1 cellular context compared by ENCODE assay signal in the genomic region with DNA sequence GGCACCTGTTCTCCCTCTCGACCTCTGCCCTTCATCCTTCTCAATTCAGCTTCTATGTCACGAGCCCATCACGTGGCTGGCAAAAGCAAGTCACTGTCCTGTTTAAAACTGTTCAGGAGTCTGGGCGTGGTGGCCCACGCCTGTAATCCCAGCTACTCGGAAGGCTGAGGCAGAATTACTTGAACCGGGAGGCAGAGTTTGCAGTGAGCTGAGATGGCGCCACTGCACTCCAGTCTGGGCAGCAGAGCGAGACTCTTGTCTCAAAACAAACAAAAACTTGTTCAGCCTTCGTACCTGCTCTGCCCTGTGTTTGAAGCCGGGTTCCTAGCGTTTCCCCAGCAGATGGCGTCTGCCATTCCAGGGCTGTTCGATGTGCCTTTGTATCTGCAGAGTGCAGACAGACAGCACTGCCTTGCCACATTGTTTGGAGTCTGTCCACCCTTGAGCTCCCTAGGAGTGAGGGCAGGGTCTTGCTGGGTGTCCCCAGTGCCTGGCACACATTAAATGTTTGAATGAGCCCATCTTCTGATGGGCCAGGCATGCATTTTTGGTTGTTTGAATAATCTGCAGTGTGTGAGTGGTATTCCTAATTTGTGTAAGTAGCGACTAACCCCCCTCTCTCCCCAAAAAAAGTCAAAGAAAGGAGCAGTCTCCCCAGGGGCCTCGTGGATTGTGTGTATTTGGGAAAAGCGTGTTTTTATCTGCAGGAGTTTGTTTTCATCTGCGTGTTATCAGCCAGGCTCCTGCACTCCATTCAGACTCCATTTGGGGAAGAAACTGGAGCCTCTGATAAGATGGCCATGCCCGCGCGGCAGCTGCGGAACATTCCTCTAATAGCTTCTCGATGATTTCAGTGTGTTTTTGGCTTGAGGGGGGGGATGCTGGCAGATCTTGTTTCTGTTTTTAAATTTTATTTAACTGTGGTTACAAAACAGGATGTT.
TF ChIP-seq lines count a peak whose summit lies in the region.

No MANE protein-coding gene starts in this region.

TF ChIP-seq in HepG2, 621 proteins besides CTCF, POLR2A, EP300 and RAD21 (continued from another document and continues in another):
- no peak for TF ChIP-seq KLF9 (CRISPR knock-in tag; IDR thresholded peaks at IDR 0.05; ENCODE audit: low read depth)
- TF ChIP-seq HOXA3 (CRISPR knock-in tag; IDR thresholded peaks at IDR 0.05) = peak; percentile 27; the same call in 1 of the 2 replicates
- TF ChIP-seq ZSCAN9 (CRISPR knock-in tag; IDR thresholded peaks at IDR 0.05; ENCODE audit: borderline replicate concordance) = no peak
- no peak for TF ChIP-seq FOXA1 (IDR thresholded peaks at IDR 0.05)
- peak; percentile 6; the same call in 1 of the 2 replicates for TF ChIP-seq FOXA1 (CRISPR knock-in tag; IDR thresholded peaks at IDR 0.05)
- 0 out of 2 replicates have a peak, but pooled peaks have one; percentile 36 for TF ChIP-seq ZBTB38 (CRISPR knock-in tag; IDR thresholded peaks at IDR 0.05)
- TF ChIP-seq ZBTB42 (CRISPR knock-in tag; IDR thresholded peaks at IDR 0.05) = no peak
- TF ChIP-seq PCBP1 (IDR thresholded peaks at IDR 0.05; ENCODE audit: borderline replicate concordance, low read depth, low read length) = no peak
- TF ChIP-seq KDM6A (CRISPR knock-in tag; IDR thresholded peaks at IDR 0.05; ENCODE audit: low read depth) = no peak
- TF ChIP-seq, protein P1, sequence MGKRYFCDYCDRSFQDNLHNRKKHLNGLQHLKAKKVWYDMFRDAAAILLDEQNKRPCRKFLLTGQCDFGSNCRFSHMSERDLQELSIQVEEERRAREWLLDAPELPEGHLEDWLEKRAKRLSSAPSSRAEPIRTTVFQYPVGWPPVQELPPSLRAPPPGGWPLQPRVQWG (CRISPR knock-in tag; IDR thresholded peaks at IDR 0.05; ENCODE audit: borderline replicate concordance, low read depth) = no peak
- TF ChIP-seq REPIN1 (CRISPR knock-in tag; IDR thresholded peaks at IDR 0.05; ENCODE audit: borderline replicate concordance, low read depth) = peak; percentile 68; the same call in 1 of the 2 replicates
- TF ChIP-seq RBM22 (optimal IDR thresholded peaks at IDR 0.05; ENCODE audit: low read length) = peak; percentile 32
- TF ChIP-seq HDAC2 (CRISPR knock-in tag; IDR thresholded peaks at IDR 0.05) = peak; percentile 29; the same call in 1 of the 2 replicates
- no peak for TF ChIP-seq HHEX (CRISPR knock-in tag; IDR thresholded peaks at IDR 0.05)
- TF ChIP-seq MBNL3 (CRISPR knock-in tag; conservative IDR thresholded peaks at IDR 0.05) = no peak
- TF ChIP-seq, protein P2, sequence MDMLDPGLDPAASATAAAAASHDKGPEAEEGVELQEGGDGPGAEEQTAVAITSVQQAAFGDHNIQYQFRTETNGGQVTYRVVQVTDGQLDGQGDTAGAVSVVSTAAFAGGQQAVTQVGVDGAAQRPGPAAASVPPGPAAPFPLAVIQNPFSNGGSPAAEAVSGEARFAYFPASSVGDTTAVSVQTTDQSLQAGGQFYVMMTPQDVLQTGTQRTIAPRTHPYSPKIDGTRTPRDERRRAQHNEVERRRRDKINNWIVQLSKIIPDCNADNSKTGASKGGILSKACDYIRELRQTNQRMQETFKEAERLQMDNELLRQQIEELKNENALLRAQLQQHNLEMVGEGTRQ (IDR thresholded peaks at IDR 0.05; ENCODE audit: low read depth, low read length) = no peak
- TF ChIP-seq, protein P2 (CRISPR knock-in tag; IDR thresholded peaks at IDR 0.05; ENCODE audit: borderline replicate concordance) = no peak
- no peak for TF ChIP-seq MEF2D (CRISPR knock-in tag; IDR thresholded peaks at IDR 0.05)
- no peak for TF ChIP-seq ZNF567 (CRISPR knock-in tag; IDR thresholded peaks at IDR 0.05; ENCODE audit: borderline replicate concordance)
- TF ChIP-seq ETV6 (CRISPR knock-in tag; conservative IDR thresholded peaks at IDR 0.05) = no peak
- no peak for TF ChIP-seq ETV5 (CRISPR knock-in tag; IDR thresholded peaks at IDR 0.05; ENCODE audit: borderline replicate concordance)
- TF ChIP-seq, protein P3, sequence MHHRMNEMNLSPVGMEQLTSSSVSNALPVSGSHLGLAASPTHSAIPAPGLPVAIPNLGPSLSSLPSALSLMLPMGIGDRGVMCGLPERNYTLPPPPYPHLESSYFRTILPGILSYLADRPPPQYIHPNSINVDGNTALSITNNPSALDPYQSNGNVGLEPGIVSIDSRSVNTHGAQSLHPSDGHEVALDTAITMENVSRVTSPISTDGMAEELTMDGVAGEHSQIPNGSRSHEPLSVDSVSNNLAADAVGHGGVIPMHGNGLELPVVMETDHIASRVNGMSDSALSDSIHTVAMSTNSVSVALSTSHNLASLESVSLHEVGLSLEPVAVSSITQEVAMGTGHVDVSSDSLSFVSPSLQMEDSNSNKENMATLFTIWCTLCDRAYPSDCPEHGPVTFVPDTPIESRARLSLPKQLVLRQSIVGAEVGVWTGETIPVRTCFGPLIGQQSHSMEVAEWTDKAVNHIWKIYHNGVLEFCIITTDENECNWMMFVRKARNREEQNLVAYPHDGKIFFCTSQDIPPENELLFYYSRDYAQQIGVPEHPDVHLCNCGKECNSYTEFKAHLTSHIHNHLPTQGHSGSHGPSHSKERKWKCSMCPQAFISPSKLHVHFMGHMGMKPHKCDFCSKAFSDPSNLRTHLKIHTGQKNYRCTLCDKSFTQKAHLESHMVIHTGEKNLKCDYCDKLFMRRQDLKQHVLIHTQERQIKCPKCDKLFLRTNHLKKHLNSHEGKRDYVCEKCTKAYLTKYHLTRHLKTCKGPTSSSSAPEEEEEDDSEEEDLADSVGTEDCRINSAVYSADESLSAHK (CRISPR knock-in tag; IDR thresholded peaks at IDR 0.05; ENCODE audit: borderline replicate concordance) = no peak
- TF ChIP-seq, protein P4, sequence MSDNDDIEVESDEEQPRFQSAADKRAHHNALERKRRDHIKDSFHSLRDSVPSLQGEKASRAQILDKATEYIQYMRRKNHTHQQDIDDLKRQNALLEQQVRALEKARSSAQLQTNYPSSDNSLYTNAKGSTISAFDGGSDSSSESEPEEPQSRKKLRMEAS (IDR thresholded peaks at IDR 0.05) = peak; percentile 20; the same call in 1 of the 2 replicates
- no peak; the same call in 1 of the 2 replicates for TF ChIP-seq SALL1 (CRISPR knock-in tag; IDR thresholded peaks at IDR 0.05)
- TF ChIP-seq, protein P5, sequence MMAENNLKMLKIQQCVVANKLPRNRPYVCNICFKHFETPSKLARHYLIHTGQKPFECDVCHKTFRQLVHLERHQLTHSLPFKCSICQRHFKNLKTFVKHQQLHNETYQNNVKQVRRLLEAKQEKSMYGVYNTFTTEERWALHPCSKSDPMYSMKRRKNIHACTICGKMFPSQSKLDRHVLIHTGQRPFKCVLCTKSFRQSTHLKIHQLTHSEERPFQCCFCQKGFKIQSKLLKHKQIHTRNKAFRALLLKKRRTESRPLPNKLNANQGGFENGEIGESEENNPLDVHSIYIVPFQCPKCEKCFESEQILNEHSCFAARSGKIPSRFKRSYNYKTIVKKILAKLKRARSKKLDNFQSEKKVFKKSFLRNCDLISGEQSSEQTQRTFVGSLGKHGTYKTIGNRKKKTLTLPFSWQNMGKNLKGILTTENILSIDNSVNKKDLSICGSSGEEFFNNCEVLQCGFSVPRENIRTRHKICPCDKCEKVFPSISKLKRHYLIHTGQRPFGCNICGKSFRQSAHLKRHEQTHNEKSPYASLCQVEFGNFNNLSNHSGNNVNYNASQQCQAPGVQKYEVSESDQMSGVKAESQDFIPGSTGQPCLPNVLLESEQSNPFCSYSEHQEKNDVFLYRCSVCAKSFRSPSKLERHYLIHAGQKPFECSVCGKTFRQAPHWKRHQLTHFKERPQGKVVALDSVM (CRISPR knock-in tag; IDR thresholded peaks at IDR 0.05) = no peak
- no peak for TF ChIP-seq KDM3A (CRISPR knock-in tag; IDR thresholded peaks at IDR 0.05; ENCODE audit: low read depth)
- TF ChIP-seq, protein P6, sequence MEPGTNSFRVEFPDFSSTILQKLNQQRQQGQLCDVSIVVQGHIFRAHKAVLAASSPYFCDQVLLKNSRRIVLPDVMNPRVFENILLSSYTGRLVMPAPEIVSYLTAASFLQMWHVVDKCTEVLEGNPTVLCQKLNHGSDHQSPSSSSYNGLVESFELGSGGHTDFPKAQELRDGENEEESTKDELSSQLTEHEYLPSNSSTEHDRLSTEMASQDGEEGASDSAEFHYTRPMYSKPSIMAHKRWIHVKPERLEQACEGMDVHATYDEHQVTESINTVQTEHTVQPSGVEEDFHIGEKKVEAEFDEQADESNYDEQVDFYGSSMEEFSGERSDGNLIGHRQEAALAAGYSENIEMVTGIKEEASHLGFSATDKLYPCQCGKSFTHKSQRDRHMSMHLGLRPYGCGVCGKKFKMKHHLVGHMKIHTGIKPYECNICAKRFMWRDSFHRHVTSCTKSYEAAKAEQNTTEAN (CRISPR knock-in tag; conservative IDR thresholded peaks at IDR 0.05) = no peak
- no peak for TF ChIP-seq CEBPB (IDR thresholded peaks at IDR 0.05; ENCODE audit: borderline replicate concordance, low read depth, low read length)
- no peak for TF ChIP-seq HMG20B (CRISPR knock-in tag; conservative IDR thresholded peaks at IDR 0.05)
- no peak for TF ChIP-seq SIN3A (IDR thresholded peaks at IDR 0.05; ENCODE audit: borderline replicate concordance, low read depth, low read length)
- TF ChIP-seq, protein P7, sequence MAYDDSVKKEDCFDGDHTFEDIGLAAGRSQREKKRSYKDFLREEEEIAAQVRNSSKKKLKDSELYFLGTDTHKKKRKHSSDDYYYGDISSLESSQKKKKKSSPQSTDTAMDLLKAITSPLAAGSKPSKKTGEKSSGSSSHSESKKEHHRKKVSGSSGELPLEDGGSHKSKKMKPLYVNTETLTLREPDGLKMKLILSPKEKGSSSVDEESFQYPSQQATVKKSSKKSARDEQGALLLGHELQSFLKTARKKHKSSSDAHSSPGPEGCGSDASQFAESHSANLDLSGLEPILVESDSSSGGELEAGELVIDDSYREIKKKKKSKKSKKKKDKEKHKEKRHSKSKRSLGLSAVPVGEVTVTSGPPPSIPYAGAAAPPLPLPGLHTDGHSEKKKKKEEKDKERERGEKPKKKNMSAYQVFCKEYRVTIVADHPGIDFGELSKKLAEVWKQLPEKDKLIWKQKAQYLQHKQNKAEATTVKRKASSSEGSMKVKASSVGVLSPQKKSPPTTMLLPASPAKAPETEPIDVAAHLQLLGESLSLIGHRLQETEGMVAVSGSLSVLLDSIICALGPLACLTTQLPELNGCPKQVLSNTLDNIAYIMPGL (CRISPR knock-in tag; IDR thresholded peaks at IDR 0.05; ENCODE audit: borderline replicate concordance in 1 of 2, low read depth in 1 of 2) = 0 out of 4 replicates have a peak, but pooled peaks of 1 of the 2 experiments have one; percentile 27
- TF ChIP-seq, protein P8, sequence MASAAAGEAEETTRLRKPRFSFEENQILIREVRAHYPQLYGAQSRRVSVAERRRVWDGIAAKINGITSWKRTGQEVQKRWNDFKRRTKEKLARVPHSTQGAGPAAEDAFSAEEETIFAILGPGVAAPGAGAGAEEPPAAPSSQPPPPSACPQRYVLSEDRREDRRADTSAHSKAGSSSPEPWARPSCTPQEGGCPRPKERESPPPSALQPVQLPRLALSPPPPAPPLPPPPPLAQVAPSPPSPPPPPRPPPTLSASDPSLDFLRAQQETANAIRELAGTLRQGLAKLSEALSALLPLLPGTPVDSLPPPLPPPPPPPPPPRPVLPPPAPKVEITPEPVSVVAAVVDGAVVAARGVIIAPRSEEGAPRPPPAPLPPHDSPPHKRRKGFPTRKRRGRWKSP (CRISPR knock-in tag; IDR thresholded peaks at IDR 0.05) = no peak
- TF ChIP-seq ZNF24 (IDR thresholded peaks at IDR 0.05) = no peak
- TF ChIP-seq, protein P9, sequence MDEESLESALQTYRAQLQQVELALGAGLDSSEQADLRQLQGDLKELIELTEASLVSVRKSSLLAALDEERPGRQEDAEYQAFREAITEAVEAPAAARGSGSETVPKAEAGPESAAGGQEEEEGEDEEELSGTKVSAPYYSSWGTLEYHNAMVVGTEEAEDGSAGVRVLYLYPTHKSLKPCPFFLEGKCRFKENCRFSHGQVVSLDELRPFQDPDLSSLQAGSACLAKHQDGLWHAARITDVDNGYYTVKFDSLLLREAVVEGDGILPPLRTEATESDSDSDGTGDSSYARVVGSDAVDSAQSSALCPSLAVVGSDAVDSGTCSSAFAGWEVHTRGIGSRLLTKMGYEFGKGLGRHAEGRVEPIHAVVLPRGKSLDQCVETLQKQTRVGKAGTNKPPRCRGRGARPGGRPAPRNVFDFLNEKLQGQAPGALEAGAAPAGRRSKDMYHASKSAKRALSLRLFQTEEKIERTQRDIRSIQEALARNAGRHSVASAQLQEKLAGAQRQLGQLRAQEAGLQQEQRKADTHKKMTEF (CRISPR knock-in tag; IDR thresholded peaks at IDR 0.05) = no peak
- no peak for TF ChIP-seq NFE2L2 (IDR thresholded peaks at IDR 0.05; ENCODE audit: low read length)
- TF ChIP-seq ZNF614 (CRISPR knock-in tag; IDR thresholded peaks at IDR 0.05; ENCODE audit: borderline replicate concordance) = no peak
- TF ChIP-seq, protein P10, sequence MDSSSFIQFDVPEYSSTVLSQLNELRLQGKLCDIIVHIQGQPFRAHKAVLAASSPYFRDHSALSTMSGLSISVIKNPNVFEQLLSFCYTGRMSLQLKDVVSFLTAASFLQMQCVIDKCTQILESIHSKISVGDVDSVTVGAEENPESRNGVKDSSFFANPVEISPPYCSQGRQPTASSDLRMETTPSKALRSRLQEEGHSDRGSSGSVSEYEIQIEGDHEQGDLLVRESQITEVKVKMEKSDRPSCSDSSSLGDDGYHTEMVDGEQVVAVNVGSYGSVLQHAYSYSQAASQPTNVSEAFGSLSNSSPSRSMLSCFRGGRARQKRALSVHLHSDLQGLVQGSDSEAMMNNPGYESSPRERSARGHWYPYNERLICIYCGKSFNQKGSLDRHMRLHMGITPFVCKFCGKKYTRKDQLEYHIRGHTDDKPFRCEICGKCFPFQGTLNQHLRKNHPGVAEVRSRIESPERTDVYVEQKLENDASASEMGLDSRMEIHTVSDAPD (CRISPR knock-in tag; IDR thresholded peaks at IDR 0.05) = no peak
- TF ChIP-seq ZNF773 (CRISPR knock-in tag; IDR thresholded peaks at IDR 0.05; ENCODE audit: borderline replicate concordance) = no peak
- TF ChIP-seq SP1 (IDR thresholded peaks at IDR 0.05) = no peak
- no peak for TF ChIP-seq SP1 (CRISPR knock-in tag; IDR thresholded peaks at IDR 0.05)
- TF ChIP-seq ZNF343 (CRISPR knock-in tag; IDR thresholded peaks at IDR 0.05) = no peak
- TF ChIP-seq KAT8 (CRISPR knock-in tag; IDR thresholded peaks at IDR 0.05) = no peak
- TF ChIP-seq KDM2A (CRISPR knock-in tag; IDR thresholded peaks at IDR 0.05; ENCODE audit: borderline replicate concordance, low read depth) = peak; percentile 42; the same call in 1 of the 2 replicates
- peak; percentile 41; the same call in 1 of the 2 replicates for TF ChIP-seq ZNF629 (CRISPR knock-in tag; conservative IDR thresholded peaks at IDR 0.05)
- TF ChIP-seq TARDBP (CRISPR knock-in tag; IDR thresholded peaks at IDR 0.05) = 0 out of 2 replicates have a peak, but pooled peaks have one; percentile 27
- 0 out of 2 replicates have a peak, but pooled peaks have one; percentile 27 for TF ChIP-seq ZNF556 (CRISPR knock-in tag; IDR thresholded peaks at IDR 0.05; ENCODE audit: borderline replicate concordance)
- TF ChIP-seq NCOR1 (IDR thresholded peaks at IDR 0.05; ENCODE audit: borderline replicate concordance, low read length) = no peak
- peak; percentile 41 for TF ChIP-seq TEAD3 (CRISPR knock-in tag; optimal IDR thresholded peaks at IDR 0.05; ENCODE audit: borderline replicate concordance)
- TF ChIP-seq SOX13 (IDR thresholded peaks at IDR 0.05) = no peak
- TF ChIP-seq SOX13 (CRISPR knock-in tag; conservative IDR thresholded peaks at IDR 0.05 in 1 of 2, IDR thresholded peaks at IDR 0.05 in 1 of 2) = no peak
- peak; percentile 64; the same call in 1 of the 2 replicates for TF ChIP-seq ZMYM3 (CRISPR knock-in tag; IDR thresholded peaks at IDR 0.05)
